In the genomic region with DNA sequence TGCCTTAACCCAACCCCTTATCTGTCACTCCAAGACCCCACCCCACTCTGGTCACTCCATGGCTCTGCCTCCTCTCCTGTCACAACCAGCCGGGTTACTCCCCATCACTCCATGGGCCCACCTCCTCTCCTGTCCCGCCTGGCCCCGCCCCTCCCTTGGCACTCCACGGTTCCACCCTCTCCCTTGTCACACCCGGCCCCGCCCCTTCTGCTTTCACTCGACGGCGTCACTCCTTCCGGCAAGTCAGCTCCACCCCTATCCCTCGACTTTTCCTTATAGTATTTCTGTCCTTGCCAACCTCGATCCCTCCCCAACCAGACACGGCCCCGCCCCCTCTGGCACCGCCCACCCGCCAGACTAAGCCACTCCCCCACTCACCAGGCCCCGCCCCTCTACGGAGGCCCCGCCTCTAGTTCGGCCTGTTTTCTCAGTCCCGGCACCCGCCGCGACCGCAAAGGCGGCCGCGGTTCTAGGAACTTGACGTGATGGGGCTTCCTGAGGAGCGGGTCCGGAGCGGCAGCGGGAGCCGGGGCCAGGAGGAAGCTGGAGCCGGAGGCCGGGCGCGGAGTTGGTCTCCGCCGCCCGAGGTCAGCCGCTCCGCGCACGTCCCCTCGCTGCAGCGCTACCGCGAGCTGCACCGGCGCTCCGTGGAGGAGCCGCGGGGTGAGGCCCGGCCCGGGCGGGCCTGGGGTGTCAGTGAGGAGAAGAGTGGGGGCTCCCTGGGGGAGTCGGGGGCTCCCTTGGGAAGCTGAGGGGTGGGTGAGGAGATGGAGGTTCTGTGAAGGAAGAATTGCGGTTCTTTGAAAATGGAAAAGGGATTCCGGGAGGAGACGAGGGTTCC, we compare ENCODE assay signal across 8 cellular contexts. TPM values are rescaled to one million over a fixed set of nuclear protein-coding genes. Genes with fewer than 3 reads are reported as not detected.
A peak's percentile ranks its signal among the peaks of the same experiment; 100 is the strongest.
DNase-seq lines count a peak whose midpoint lies in the region; ATAC-seq and TF ChIP-seq lines count a peak whose summit lies in the region.

A gene with protein sequence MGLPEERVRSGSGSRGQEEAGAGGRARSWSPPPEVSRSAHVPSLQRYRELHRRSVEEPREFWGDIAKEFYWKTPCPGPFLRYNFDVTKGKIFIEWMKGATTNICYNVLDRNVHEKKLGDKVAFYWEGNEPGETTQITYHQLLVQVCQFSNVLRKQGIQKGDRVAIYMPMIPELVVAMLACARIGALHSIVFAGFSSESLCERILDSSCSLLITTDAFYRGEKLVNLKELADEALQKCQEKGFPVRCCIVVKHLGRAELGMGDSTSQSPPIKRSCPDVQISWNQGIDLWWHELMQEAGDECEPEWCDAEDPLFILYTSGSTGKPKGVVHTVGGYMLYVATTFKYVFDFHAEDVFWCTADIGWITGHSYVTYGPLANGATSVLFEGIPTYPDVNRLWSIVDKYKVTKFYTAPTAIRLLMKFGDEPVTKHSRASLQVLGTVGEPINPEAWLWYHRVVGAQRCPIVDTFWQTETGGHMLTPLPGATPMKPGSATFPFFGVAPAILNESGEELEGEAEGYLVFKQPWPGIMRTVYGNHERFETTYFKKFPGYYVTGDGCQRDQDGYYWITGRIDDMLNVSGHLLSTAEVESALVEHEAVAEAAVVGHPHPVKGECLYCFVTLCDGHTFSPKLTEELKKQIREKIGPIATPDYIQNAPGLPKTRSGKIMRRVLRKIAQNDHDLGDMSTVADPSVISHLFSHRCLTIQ (plus strand): TSS at position 452 of the 841 bp plus-strand sequence. CDS start 34 bp downstream, at position 486.

- H3K36me3 ChIP-seq in effector memory CD4-positive, alpha-beta T cell (ENCODE audit: control insufficient read depth, insufficient read depth, low read length): no peaks in the 10 kb centered on the region

- peak within 1 kb of the TSS; percentile 100 for H3K4me3 Mint-ChIP-seq in CD14-positive monocyte

- peak; percentile 100 for DNase-seq in CD14-positive monocyte (ENCODE audit: low spot score)
- peak; percentile 90 for DNase-seq in HS-5 (ENCODE audit: low read depth)
- peak; percentile 97 to 98 for DNase-seq in NOMO-1 (lab: John Stamatoyannopoulos, UW; ENCODE audit: unreplicated experiment in 2 of 2)
- peak; percentile 82 to 84 for DNase-seq in activated CD8-positive, alpha-beta memory T cell treated with anti-CD3 and anti-CD28 coated beads for 4 hours (ENCODE audit: low read depth in 2 of 2)
- DNase-seq in effector memory CD4-positive, alpha-beta T cell: peak; percentile 87 to 93 (median 93)
- DNase-seq in medulla oblongata (ENCODE audit: extremely low spot score): peak; percentile 98
- DNase-seq in stimulated activated CD4-positive, alpha-beta T cell treated with anti-CD3 and anti-CD28 coated beads, TNF-alpha, amount 100 ng/mL, for 48 hours (ENCODE audit: low read depth in 3 of 3): peak; percentile 96 to 99 (median 96)

- H3K27ac ChIP-seq in effector memory CD4-positive, alpha-beta T cell (ENCODE audit: insufficient read depth, low read length, poor library complexity, severe bottlenecking): peak within 1 kb of the TSS; percentile 45

- peaks cover 21% of the 10 kb centered on the region for H3K4me1 ChIP-seq in effector memory CD4-positive, alpha-beta T cell (ENCODE audit: control insufficient read depth, insufficient read depth, low read length, poor library complexity, severe bottlenecking)

- no peaks in the 10 kb centered on the region for H3K9me3 ChIP-seq in effector memory CD4-positive, alpha-beta T cell (ENCODE audit: control insufficient read depth, low read length)

- intact Hi-C loops in CD14-positive monocyte (cut with micrococcal nuclease): loop anchor here (2.0 to 5.0 kb wide), 5 partner anchors 14 to 741 kb away; a partner anchor contains a TSS

- H3K36me3 Mint-ChIP-seq in CD14-positive monocyte: peaks cover 4 to 12% of the 10 kb centered on the region in 2 donors

- H3K4me3 ChIP-seq in effector memory CD4-positive, alpha-beta T cell (ENCODE audit: insufficient read depth, low read depth, low read length, poor library complexity, severe bottlenecking): peak within 1 kb of the TSS; percentile 66

- H3K9me3 Mint-ChIP-seq in CD14-positive monocyte: peaks cover 0 to 2% (median 0%) of the 10 kb centered on the region in 7 donors

- peak within 1 kb of the TSS; percentile 99 to 100 (median 100) for H3K27ac Mint-ChIP-seq in CD14-positive monocyte

- H3K27me3 ChIP-seq in effector memory CD4-positive, alpha-beta T cell (replicated peaks; ENCODE audit: control insufficient read depth, insufficient read depth, low read length, poor library complexity, severe bottlenecking): no peaks in the 10 kb centered on the region

- H3K27me3 Mint-ChIP-seq in CD14-positive monocyte (ENCODE audit: low read depth in 3 of 3): peaks cover 1 to 12% (median 9%) of the 10 kb centered on the region in 3 donors

- H3K4me1 Mint-ChIP-seq in CD14-positive monocyte: peaks cover 65% of the 10 kb centered on the region

- ATAC-seq in GM19452 (IDR thresholded peaks at IDR 0.05; ENCODE audit: unreplicated experiment): peak; percentile 66

- TF ChIP-seq CTCF in CD14-positive monocyte (IDR thresholded peaks at IDR 0.05): no peak

RNA-seq across cellular contexts. Expression of the gene that starts here (rescaled TPM):
- 10 to 100 TPM; 37.7 to 48.4 TPM for polyA plus RNA-seq in CD14-positive monocyte

Comparison
In these comparisons a context has a peak if more than half of its experiments do, and no peak if none do; other contexts are left out.
1. Peak in every context shown above with its lines: DNase-seq, ATAC-seq, H3K4me3 ChIP-seq and H3K27ac ChIP-seq.